In genomic region chr10:72260588-72261322, GRCh38 we compare ENCODE assay signal across 1 cellular context.
TF ChIP-seq lines count a peak whose summit lies in the region.

No MANE protein-coding gene starts in this region.

TF ChIP-seq in HepG2, 621 proteins besides CTCF, POLR2A, EP300 and RAD21 (continued from another document and continues in another):
- TF ChIP-seq ZNF709 (CRISPR knock-in tag; IDR thresholded peaks at IDR 0.05), result no peak
- TF ChIP-seq CEBPZ (IDR thresholded peaks at IDR 0.05; ENCODE audit: low read length), result no peak
- peak; percentile 52; the same call in 1 of the 2 replicates for TF ChIP-seq ELF3 (CRISPR knock-in tag; IDR thresholded peaks at IDR 0.05)
- TF ChIP-seq NONO (IDR thresholded peaks at IDR 0.05), result no peak
- TF ChIP-seq NONO (CRISPR knock-in tag; conservative IDR thresholded peaks at IDR 0.05), result peak; percentile 82
- no peak for TF ChIP-seq NR0B2 (CRISPR knock-in tag; IDR thresholded peaks at IDR 0.05)
- TF ChIP-seq CENPX (CRISPR knock-in tag; IDR thresholded peaks at IDR 0.05), result no peak
- peak; percentile 64; the same call in 1 of the 2 replicates for TF ChIP-seq ZFX (CRISPR knock-in tag; IDR thresholded peaks at IDR 0.05; ENCODE audit: low read depth)
- 0 out of 2 replicates have a peak, but pooled peaks have one; percentile 52 for TF ChIP-seq JUND (CRISPR knock-in tag; IDR thresholded peaks at IDR 0.05)
- no peak for TF ChIP-seq ZNF781 (CRISPR knock-in tag; IDR thresholded peaks at IDR 0.05; ENCODE audit: borderline replicate concordance, not compliant biosample characterization)
- TF ChIP-seq NCOA2 (CRISPR knock-in tag; IDR thresholded peaks at IDR 0.05), result peak; percentile 47
- peak; percentile 87; the same call in 1 of the 2 replicates for TF ChIP-seq SNAPC2 (CRISPR knock-in tag; IDR thresholded peaks at IDR 0.05)
- peak; percentile 22; the same call in 1 of the 2 replicates for TF ChIP-seq ZBTB3 (CRISPR knock-in tag; IDR thresholded peaks at IDR 0.05; ENCODE audit: borderline replicate concordance, low read depth)
- 0 out of 2 replicates have a peak, but pooled peaks have one; percentile 4 for TF ChIP-seq ZNF121 (CRISPR knock-in tag; IDR thresholded peaks at IDR 0.05)
- no peak for TF ChIP-seq NR1H2 (CRISPR knock-in tag; IDR thresholded peaks at IDR 0.05; ENCODE audit: borderline replicate concordance, low read depth)
- no peak; the same call in 1 of the 2 replicates for TF ChIP-seq DNMT1 (CRISPR knock-in tag; IDR thresholded peaks at IDR 0.05)
- no peak for TF ChIP-seq NFKBIZ (CRISPR knock-in tag; IDR thresholded peaks at IDR 0.05)
- TF ChIP-seq SIN3A (IDR thresholded peaks at IDR 0.05; ENCODE audit: borderline replicate concordance, low read depth, low read length), result no peak; the same call in 1 of the 2 replicates
- TF ChIP-seq, protein P1, sequence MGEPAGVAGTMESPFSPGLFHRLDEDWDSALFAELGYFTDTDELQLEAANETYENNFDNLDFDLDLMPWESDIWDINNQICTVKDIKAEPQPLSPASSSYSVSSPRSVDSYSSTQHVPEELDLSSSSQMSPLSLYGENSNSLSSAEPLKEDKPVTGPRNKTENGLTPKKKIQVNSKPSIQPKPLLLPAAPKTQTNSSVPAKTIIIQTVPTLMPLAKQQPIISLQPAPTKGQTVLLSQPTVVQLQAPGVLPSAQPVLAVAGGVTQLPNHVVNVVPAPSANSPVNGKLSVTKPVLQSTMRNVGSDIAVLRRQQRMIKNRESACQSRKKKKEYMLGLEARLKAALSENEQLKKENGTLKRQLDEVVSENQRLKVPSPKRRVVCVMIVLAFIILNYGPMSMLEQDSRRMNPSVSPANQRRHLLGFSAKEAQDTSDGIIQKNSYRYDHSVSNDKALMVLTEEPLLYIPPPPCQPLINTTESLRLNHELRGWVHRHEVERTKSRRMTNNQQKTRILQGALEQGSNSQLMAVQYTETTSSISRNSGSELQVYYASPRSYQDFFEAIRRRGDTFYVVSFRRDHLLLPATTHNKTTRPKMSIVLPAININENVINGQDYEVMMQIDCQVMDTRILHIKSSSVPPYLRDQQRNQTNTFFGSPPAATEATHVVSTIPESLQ (CRISPR knock-in tag; conservative IDR thresholded peaks at IDR 0.05), result 0 out of 2 replicates have a peak, but pooled peaks have one; percentile 32
- no peak for TF ChIP-seq ZNF33B (CRISPR knock-in tag; IDR thresholded peaks at IDR 0.05)
- peak; percentile 9 for TF ChIP-seq IKZF4 (CRISPR knock-in tag; IDR thresholded peaks at IDR 0.05; ENCODE audit: borderline replicate concordance, low read depth, not compliant biosample characterization)
- no peak for TF ChIP-seq ZNF30 (CRISPR knock-in tag; IDR thresholded peaks at IDR 0.05)
- no peak for TF ChIP-seq RFX1 (IDR thresholded peaks at IDR 0.05)
- TF ChIP-seq HOXA3 (CRISPR knock-in tag; IDR thresholded peaks at IDR 0.05), result peak; percentile 75
- TF ChIP-seq AGO2 (optimal IDR thresholded peaks at IDR 0.05; ENCODE audit: low read depth, low read length), result peak; percentile 51
- peak; percentile 82 for TF ChIP-seq TBX2 (CRISPR knock-in tag; IDR thresholded peaks at IDR 0.05; ENCODE audit: borderline replicate concordance)
- TF ChIP-seq PCBP2 (optimal IDR thresholded peaks at IDR 0.05; ENCODE audit: low read depth, low read length, poor library complexity, severe bottlenecking), result no peak
- no peak for TF ChIP-seq NPAS2 (CRISPR knock-in tag; IDR thresholded peaks at IDR 0.05; ENCODE audit: borderline replicate concordance)
- TF ChIP-seq HMGA1 (CRISPR knock-in tag; conservative IDR thresholded peaks at IDR 0.05), result no peak
- 0 out of 2 replicates have a peak, but pooled peaks have one; percentile 35 for TF ChIP-seq ZNF143 (CRISPR knock-in tag; IDR thresholded peaks at IDR 0.05)
- no peak for TF ChIP-seq ZNF326 (CRISPR knock-in tag; IDR thresholded peaks at IDR 0.05; ENCODE audit: borderline replicate concordance)
- no peak for TF ChIP-seq SRF (IDR thresholded peaks at IDR 0.05; ENCODE audit: low read depth, low read length)
- TF ChIP-seq ZNF510 (CRISPR knock-in tag; IDR thresholded peaks at IDR 0.05; ENCODE audit: low read depth), result no peak
- no peak for TF ChIP-seq NCOA1 (CRISPR knock-in tag; IDR thresholded peaks at IDR 0.05)
- no peak for TF ChIP-seq ZNF225 (CRISPR knock-in tag; IDR thresholded peaks at IDR 0.05)
- TF ChIP-seq, protein P2, sequence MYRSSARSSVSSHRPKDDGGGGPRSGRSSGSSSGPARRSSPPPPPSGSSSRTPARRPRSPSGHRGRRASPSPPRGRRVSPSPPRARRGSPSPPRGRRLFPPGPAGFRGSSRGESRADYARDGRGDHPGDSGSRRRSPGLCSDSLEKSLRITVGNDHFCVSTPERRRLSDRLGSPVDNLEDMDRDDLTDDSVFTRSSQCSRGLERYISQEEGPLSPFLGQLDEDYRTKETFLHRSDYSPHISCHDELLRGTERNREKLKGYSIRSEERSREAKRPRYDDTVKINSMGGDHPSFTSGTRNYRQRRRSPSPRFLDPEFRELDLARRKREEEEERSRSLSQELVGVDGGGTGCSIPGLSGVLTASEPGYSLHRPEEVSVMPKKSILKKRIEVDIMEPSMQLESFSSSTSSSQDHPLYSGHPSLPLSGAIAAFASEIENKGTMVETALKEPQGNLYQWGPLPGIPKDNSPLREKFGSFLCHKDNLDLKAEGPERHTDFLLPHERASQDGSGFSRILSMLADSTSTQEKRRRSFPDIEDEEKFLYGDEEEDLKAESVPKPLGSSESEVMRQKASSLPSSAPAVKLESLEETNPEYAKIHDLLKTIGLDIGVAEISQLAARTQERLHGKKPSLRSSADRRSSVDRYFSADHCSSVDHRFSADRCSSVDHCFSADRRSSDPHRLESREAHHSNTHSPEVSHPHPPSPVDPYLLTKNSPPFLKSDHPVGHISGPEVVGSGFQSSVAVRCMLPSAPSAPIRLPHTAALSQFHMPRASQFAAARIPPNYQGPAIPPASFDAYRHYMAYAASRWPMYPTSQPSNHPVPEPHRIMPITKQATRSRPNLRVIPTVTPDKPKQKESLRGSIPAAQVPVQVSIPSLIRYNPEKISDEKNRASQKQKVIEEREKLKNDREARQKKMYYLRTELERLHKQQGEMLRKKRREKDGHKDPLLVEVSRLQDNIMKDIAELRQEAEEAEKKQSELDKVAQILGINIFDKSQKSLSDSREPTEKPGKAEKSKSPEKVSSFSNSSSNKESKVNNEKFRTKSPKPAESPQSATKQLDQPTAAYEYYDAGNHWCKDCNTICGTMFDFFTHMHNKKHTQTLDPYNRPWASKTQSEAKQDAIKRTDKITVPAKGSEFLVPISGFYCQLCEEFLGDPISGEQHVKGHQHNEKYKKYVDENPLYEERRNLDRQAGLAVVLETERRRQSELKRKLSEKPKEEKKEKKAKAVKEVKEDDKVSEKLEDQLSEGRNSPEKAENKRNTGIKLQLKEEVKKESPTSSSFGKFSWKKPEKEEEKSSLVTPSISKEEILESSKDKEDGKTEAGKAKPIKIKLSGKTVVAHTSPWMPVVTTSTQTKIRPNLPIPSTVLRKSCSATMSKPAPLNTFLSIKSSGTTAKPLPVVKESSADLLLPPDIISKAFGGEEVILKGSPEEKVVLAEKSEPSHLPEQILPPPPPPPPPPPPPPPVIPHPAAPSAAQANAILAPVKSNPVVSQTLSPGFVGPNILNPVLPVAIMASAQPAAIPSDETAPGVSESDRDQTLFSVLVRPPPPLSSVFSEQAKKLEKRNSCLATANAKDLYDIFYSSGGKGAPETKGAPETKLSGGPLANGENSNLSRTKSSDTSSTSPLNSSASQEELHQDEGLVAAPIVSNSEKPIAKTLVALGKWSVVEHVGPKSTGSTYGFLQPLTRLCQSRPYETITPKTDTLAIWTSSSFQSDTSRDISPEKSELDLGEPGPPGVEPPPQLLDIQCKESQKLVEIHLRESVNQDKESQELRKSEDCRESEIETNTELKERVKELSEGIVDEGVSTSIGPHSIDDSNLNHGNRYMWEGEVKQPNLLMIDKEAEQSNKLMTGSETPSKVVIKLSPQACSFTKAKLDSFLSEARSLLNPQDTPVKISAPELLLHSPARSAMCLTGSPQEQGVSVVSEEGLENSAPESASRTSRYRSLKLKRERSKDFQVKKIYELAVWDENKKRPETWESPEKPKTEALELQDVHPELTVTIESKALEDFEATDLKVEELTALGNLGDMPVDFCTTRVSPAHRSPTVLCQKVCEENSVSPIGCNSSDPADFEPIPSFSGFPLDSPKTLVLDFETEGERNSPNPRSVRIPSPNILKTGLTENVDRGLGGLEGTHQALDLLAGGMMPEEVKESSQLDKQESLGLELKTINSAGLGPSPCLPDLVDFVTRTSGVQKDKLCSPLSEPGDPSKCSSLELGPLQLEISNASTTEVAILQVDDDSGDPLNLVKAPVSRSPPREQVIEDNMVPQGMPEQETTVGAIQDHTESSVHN (CRISPR knock-in tag; IDR thresholded peaks at IDR 0.05), result 0 out of 2 replicates have a peak, but pooled peaks have one; percentile 4
- TF ChIP-seq, protein P3, sequence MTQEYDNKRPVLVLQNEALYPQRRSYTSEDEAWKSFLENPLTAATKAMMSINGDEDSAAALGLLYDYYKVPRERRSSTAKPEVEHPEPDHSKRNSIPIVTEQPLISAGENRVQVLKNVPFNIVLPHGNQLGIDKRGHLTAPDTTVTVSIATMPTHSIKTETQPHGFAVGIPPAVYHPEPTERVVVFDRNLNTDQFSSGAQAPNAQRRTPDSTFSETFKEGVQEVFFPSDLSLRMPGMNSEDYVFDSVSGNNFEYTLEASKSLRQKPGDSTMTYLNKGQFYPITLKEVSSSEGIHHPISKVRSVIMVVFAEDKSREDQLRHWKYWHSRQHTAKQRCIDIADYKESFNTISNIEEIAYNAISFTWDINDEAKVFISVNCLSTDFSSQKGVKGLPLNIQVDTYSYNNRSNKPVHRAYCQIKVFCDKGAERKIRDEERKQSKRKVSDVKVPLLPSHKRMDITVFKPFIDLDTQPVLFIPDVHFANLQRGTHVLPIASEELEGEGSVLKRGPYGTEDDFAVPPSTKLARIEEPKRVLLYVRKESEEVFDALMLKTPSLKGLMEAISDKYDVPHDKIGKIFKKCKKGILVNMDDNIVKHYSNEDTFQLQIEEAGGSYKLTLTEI (CRISPR knock-in tag; conservative IDR thresholded peaks at IDR 0.05), result no peak
- TF ChIP-seq DRAP1 (CRISPR knock-in tag; IDR thresholded peaks at IDR 0.05), result peak; percentile 63; the same call in 1 of the 2 replicates
- TF ChIP-seq ZNF136 (CRISPR knock-in tag; IDR thresholded peaks at IDR 0.05; ENCODE audit: low read depth), result no peak; the same call in 1 of the 2 replicates
- no peak for TF ChIP-seq SIX4 (CRISPR knock-in tag; IDR thresholded peaks at IDR 0.05)
